In the genomic region with DNA sequence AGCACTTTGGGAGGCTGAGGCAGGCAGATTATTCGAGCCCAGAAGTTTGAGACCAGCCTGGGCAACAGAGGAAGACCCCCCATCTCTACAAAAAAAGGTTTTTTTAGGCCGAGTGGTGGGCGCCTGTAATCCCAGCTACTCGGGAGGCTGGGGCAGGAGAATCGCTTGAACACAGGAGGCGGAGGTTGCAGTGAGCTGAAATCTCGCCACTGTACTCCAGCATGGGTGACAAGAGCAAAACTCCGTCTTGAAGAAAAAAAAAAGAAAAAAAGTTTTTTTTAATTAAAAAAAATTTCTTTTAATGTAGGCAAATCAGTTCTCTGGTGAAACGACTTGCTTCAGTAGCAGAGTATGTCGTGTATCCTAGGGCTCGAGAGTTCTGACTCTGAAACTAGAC, we compare ENCODE assay signal across 10 cellular contexts. TPM values are rescaled to one million over a fixed set of nuclear protein-coding genes. Genes with fewer than 3 reads are reported as not detected.
DNase-seq lines count a peak whose midpoint lies in the region; ATAC-seq and TF ChIP-seq lines count a peak whose summit lies in the region.
"Had no signal": no experiment of that assay in that cellular context is flagged by ENCODE, and none has a peak within 500 bp of the region (broad histone marks: within the 10 kb centered on the region; RNA-seq: fewer than 3 reads in every experiment).

No MANE protein-coding gene starts in this region.

- CTCF ChIA-PET in activated B cell treated with CpG ODN at 0.5 μM for 24 hours (lab: Charles Lee) = interaction anchor here (4.8 kb wide), 1 partner anchor 12 kb away, joined by 18 read pairs; the partner anchor contains the start of gene HSD3B7

- peak overlapping the region in 1 of 2 donors; percentile 66 for H3K4me3 ChIP-seq in gastroesophageal sphincter

- H3K27me3 Mint-ChIP-seq in activated CD4-positive, alpha-beta T cell treated with anti-CD3 and anti-CD28 coated beads, Interleukin-2, amount 10 ng/mL, durations not matched to agents 24 days and 14 days = peaks cover 1% of the 10 kb centered on the region
- no peaks in the 10 kb centered on the region for H3K27me3 Mint-ChIP-seq in activated B cell treated with CpG ODN at 0.5 μM for 24 hours
- peaks cover 1 to 14% (median 4%) of the 10 kb centered on the region in 3 donors for H3K27me3 Mint-ChIP-seq in CD14-positive monocyte (ENCODE audit: low read depth in 3 of 3)

- no peak for TF ChIP-seq EP300 in gastroesophageal sphincter (IDR thresholded peaks at IDR 0.05)

- WGBS in gastroesophageal sphincter (ENCODE audit: low coverage in 1 of 2), 2 donors = 67 to 84% methylated on average over 6 to 11 of the region's 11 CpGs

- intact Hi-C loops in activated CD4-positive, alpha-beta T cell treated with anti-CD3 and anti-CD28 coated beads, Interleukin-2, amount 10 ng/mL, durations not matched to agents 24 days and 14 days (cut with micrococcal nuclease) = loop anchor here (2.0 to 5.0 kb wide), 2 partner anchors 79 to 146 kb away; partner anchors contain the start of genes ZNF646 and ZNF668
- intact Hi-C loops in activated B cell treated with CpG ODN at 0.5 μM for 24 hours (cut with micrococcal nuclease) = loop anchor here (2.0 kb wide), 1 partner anchor 99 kb away; the partner anchor contains the start of gene VKORC1
- intact Hi-C loops in CD14-positive monocyte (cut with micrococcal nuclease) = loop anchor here (5.0 to 10.0 kb wide), 3 partner anchors 36 to 184 kb away; partner anchors contain the start of gene STX4 (in 1 of the 2)

- POLR2A ChIA-PET in activated B cell treated with CpG ODN at 0.5 μM for 24 hours (lab: Charles Lee) = interaction anchor here (0.7 to 2.1 kb wide), 6 partner anchors 11 to 223 kb away, joined by 3 to 13 read pairs (median 4); partner anchors contain the start of genes KAT8, ZNF646 and ZNF668

- peaks cover 7% of the 10 kb centered on the region for H3K4me1 Mint-ChIP-seq in activated CD4-positive, alpha-beta T cell treated with anti-CD3 and anti-CD28 coated beads, Interleukin-2, amount 10 ng/mL, durations not matched to agents 24 days and 14 days
- peaks cover 12% of the 10 kb centered on the region for H3K4me1 Mint-ChIP-seq in activated B cell treated with CpG ODN at 0.5 μM for 24 hours
- H3K4me1 Mint-ChIP-seq in stimulated activated effector memory CD8-positive, alpha-beta T cell treated with anti-CD3 and anti-CD28 coated beads, Interleukin-12 subunit alpha, Interleukin-12 subunit beta, amount 100 ng/mL, for 72 hours = peaks cover 21% of the 10 kb centered on the region
- peaks cover 29% of the 10 kb centered on the region for H3K4me1 Mint-ChIP-seq in CD14-positive monocyte

- no peaks in the 10 kb centered on the region for H3K9me3 ChIP-seq in gastroesophageal sphincter
- H3K9me3 ChIP-seq: neutrophil had no signal

- TF ChIP-seq CTCF in activated B cell treated with CpG ODN at 0.5 μM for 24 hours (IDR thresholded peaks at IDR 0.05) (no peak), gastroesophageal sphincter (IDR thresholded peaks at IDR 0.05) (no peak), CD14-positive monocyte (IDR thresholded peaks at IDR 0.05) (no peak)

- H3K27ac ChIP-seq in gastroesophageal sphincter = peak overlapping the region in 3 of 4 donors; percentile 86 to 89 (median 87)
- H3K27ac ChIP-seq: neutrophil had no signal

- peaks cover 0 to 20% (median 12%) of the 10 kb centered on the region in 3 donors for H3K4me1 ChIP-seq in gastroesophageal sphincter

- no peaks in the 10 kb centered on the region for H3K36me3 ChIP-seq in gastroesophageal sphincter
- H3K36me3 ChIP-seq: neutrophil had no signal

- no peaks in the 10 kb centered on the region for H3K9me3 Mint-ChIP-seq in activated CD4-positive, alpha-beta T cell treated with anti-CD3 and anti-CD28 coated beads, Interleukin-2, amount 10 ng/mL, durations not matched to agents 24 days and 14 days
- H3K9me3 Mint-ChIP-seq in activated B cell treated with CpG ODN at 0.5 μM for 24 hours (no peaks in the 10 kb centered on the region), CD14-positive monocyte (no peaks in the 10 kb centered on the region)
- H3K9me3 Mint-ChIP-seq in stimulated activated effector memory CD8-positive, alpha-beta T cell treated with anti-CD3 and anti-CD28 coated beads, Interleukin-12 subunit alpha, Interleukin-12 subunit beta, amount 100 ng/mL, for 72 hours = no peaks in the 10 kb centered on the region

- ATAC-seq in activated B cell treated with CpG ODN at 0.5 μM for 24 hours (ENCODE audit: low read depth) (no peak), gastroesophageal sphincter (no peak), GM19397 (IDR thresholded peaks at IDR 0.05; ENCODE audit: unreplicated experiment) (no peak)
- no peak for ATAC-seq in stimulated activated effector memory CD8-positive, alpha-beta T cell treated with anti-CD3 and anti-CD28 coated beads, Interleukin-12 subunit alpha, Interleukin-12 subunit beta, amount 100 ng/mL, for 72 hours

- H3K36me3 Mint-ChIP-seq in activated CD4-positive, alpha-beta T cell treated with anti-CD3 and anti-CD28 coated beads, Interleukin-2, amount 10 ng/mL, durations not matched to agents 24 days and 14 days (ENCODE audit: low read depth) = no peaks in the 10 kb centered on the region
- no peaks in the 10 kb centered on the region for H3K36me3 Mint-ChIP-seq in activated B cell treated with CpG ODN at 0.5 μM for 24 hours (ENCODE audit: low read depth)
- H3K36me3 Mint-ChIP-seq in stimulated activated effector memory CD8-positive, alpha-beta T cell treated with anti-CD3 and anti-CD28 coated beads, Interleukin-12 subunit alpha, Interleukin-12 subunit beta, amount 100 ng/mL, for 72 hours = peaks cover 5% of the 10 kb centered on the region
- no peaks in the 10 kb centered on the region for H3K36me3 Mint-ChIP-seq in CD14-positive monocyte

- no peak for DNase-seq in activated CD4-positive, alpha-beta T cell treated with anti-CD3 and anti-CD28 coated beads, Interleukin-2, amount 10 ng/mL, durations not matched to agents 24 days and 14 days
- no peak for DNase-seq in activated CD4-positive, alpha-beta T cell treated with anti-CD3 and anti-CD28 coated beads for 4 hours
- DNase-seq in activated B cell treated with CpG ODN at 0.5 μM for 24 hours = no peak
- DNase-seq in stimulated activated effector memory CD8-positive, alpha-beta T cell treated with anti-CD3 and anti-CD28 coated beads, Interleukin-12 subunit alpha, Interleukin-12 subunit beta, amount 100 ng/mL, for 72 hours (ENCODE audit: low spot score in 2 of 2) = no peak
- DNase-seq in D341Med (ENCODE audit: low spot score) = no peak
- no peak for DNase-seq in CD14-positive monocyte (ENCODE audit: low spot score)
- DNase-seq: NCI-H774 had no signal

- H3K27ac Mint-ChIP-seq in activated CD4-positive, alpha-beta T cell treated with anti-CD3 and anti-CD28 coated beads, Interleukin-2, amount 10 ng/mL, durations not matched to agents 24 days and 14 days = no peak overlapping the region
- H3K27ac Mint-ChIP-seq in activated B cell treated with CpG ODN at 0.5 μM for 24 hours (peak overlapping the region; percentile 68), CD14-positive monocyte (peak overlapping the region in 3 of 7 donors; percentile 2 to 46 (median 41))
- no peak overlapping the region for H3K27ac Mint-ChIP-seq in stimulated activated effector memory CD8-positive, alpha-beta T cell treated with anti-CD3 and anti-CD28 coated beads, Interleukin-12 subunit alpha, Interleukin-12 subunit beta, amount 100 ng/mL, for 72 hours

- peak overlapping the region; percentile 9 for H3K4me3 Mint-ChIP-seq in activated CD4-positive, alpha-beta T cell treated with anti-CD3 and anti-CD28 coated beads, Interleukin-2, amount 10 ng/mL, durations not matched to agents 24 days and 14 days
- H3K4me3 Mint-ChIP-seq in activated B cell treated with CpG ODN at 0.5 μM for 24 hours (peak overlapping the region; percentile 87), CD14-positive monocyte (no peak overlapping the region)
- H3K4me3 Mint-ChIP-seq in stimulated activated effector memory CD8-positive, alpha-beta T cell treated with anti-CD3 and anti-CD28 coated beads, Interleukin-12 subunit alpha, Interleukin-12 subunit beta, amount 100 ng/mL, for 72 hours = peak overlapping the region; percentile 77

- TF ChIP-seq POLR2A in gastroesophageal sphincter (IDR thresholded peaks at IDR 0.05) = no peak

- H3K27me3 ChIP-seq in gastroesophageal sphincter = no peaks in the 10 kb centered on the region

RNA-seq across cellular contexts. Expression of gene HSD3B7, which starts 10.9 kb away (rescaled TPM):
- total RNA-seq in activated CD4-positive, alpha-beta T cell treated with anti-CD3 and anti-CD28 coated beads, Interleukin-2, amount 10 ng/mL, durations not matched to agents 24 days and 14 days = 2.9 and 3.2 TPM in 2 replicates
- 1.3 and 1.6 TPM in 2 replicates for total RNA-seq in activated B cell treated with CpG ODN at 0.5 μM for 24 hours
- 10 to 100 TPM; 10.1 to 26.2 (median 16.0) TPM for total RNA-seq in gastroesophageal sphincter
- polyA plus RNA-seq in CD14-positive monocyte = 1 to 10 TPM in 1 of 2 donors, under 1 TPM in 1; 0.89 to 4.3 TPM

RNA-seq across cellular contexts. Expression of gene STX1B, which starts 14.5 kb away (rescaled TPM):
- total RNA-seq in activated CD4-positive, alpha-beta T cell treated with anti-CD3 and anti-CD28 coated beads, Interleukin-2, amount 10 ng/mL, durations not matched to agents 24 days and 14 days = 0.75 and 0.78 TPM in 2 replicates
- 1.2 and 1.6 TPM in 2 replicates for total RNA-seq in activated B cell treated with CpG ODN at 0.5 μM for 24 hours
- 1 to 10 TPM in 2 of 4 donors, under 1 TPM in 1, not detected in 1; 0.54 to 3.3 (median 1.9) TPM for total RNA-seq in gastroesophageal sphincter
- polyA plus RNA-seq in CD14-positive monocyte = not detected

RNA-seq across cellular contexts. Expression of gene STX4, which starts 37.4 kb away (rescaled TPM):
- 49.1 and 54.8 TPM in 2 replicates for total RNA-seq in activated CD4-positive, alpha-beta T cell treated with anti-CD3 and anti-CD28 coated beads, Interleukin-2, amount 10 ng/mL, durations not matched to agents 24 days and 14 days
- total RNA-seq in activated B cell treated with CpG ODN at 0.5 μM for 24 hours (106 and 107 TPM in 2 replicates), gastroesophageal sphincter (10 to 100 TPM; 32.2 to 40.6 (median 37.2) TPM)
- polyA plus RNA-seq in CD14-positive monocyte = 10 to 100 TPM; 18.6 to 21.8 TPM

RNA-seq across cellular contexts. Expression of gene SETD1A, which starts 38.4 kb away (rescaled TPM):
- total RNA-seq in activated CD4-positive, alpha-beta T cell treated with anti-CD3 and anti-CD28 coated beads, Interleukin-2, amount 10 ng/mL, durations not matched to agents 24 days and 14 days = 30.7 and 31.5 TPM in 2 replicates
- total RNA-seq in activated B cell treated with CpG ODN at 0.5 μM for 24 hours (29.6 and 32.8 TPM in 2 replicates), gastroesophageal sphincter (10 to 100 TPM in 2 of 4 donors, 1 to 10 TPM in 2; 5.5 to 12.9 (median 10.1) TPM)
- 1 to 10 TPM in 1 of 2 donors, under 1 TPM in 1; 0.16 to 1.3 TPM for polyA plus RNA-seq in CD14-positive monocyte

RNA-seq across cellular contexts. Expression of gene ORAI3, which starts 47.1 kb away (rescaled TPM):
- total RNA-seq in activated CD4-positive, alpha-beta T cell treated with anti-CD3 and anti-CD28 coated beads, Interleukin-2, amount 10 ng/mL, durations not matched to agents 24 days and 14 days = 11.8 and 12.7 TPM in 2 replicates
- total RNA-seq in activated B cell treated with CpG ODN at 0.5 μM for 24 hours (25.1 and 30.6 TPM in 2 replicates), gastroesophageal sphincter (10 to 100 TPM; 23.7 to 51.5 (median 40.0) TPM)
- polyA plus RNA-seq in CD14-positive monocyte = 10 to 100 TPM; 76.8 to 80.3 TPM

Comparison
In these comparisons a context has a peak if more than half of its experiments do, and no peak if none do; other contexts are left out.
1. H3K4me3 Mint-ChIP-seq: peak in activated CD4-positive, alpha-beta T cell treated with anti-CD3 and anti-CD28 coated beads, Interleukin-2, amount 10 ng/mL, durations not matched to agents 24 days and 14 days (single experiment), activated B cell treated with CpG ODN at 0.5 μM for 24 hours (single experiment) and stimulated activated effector memory CD8-positive, alpha-beta T cell treated with anti-CD3 and anti-CD28 coated beads, Interleukin-12 subunit alpha, Interleukin-12 subunit beta, amount 100 ng/mL, for 72 hours (single experiment); none in CD14-positive monocyte (0 of 2).